Comparison of ENCODE assay signal across 9 cellular contexts in genomic region chr12:49974231-49974675, GRCh38. TPM values are rescaled to one million over a fixed set of nuclear protein-coding genes. Genes with fewer than 3 reads are reported as not detected.
DNase-seq lines count a peak whose midpoint lies in the region; ATAC-seq and TF ChIP-seq lines count a peak whose summit lies in the region.
"Had no signal": no experiment of that assay in that cellular context is flagged by ENCODE, and none has a peak within 500 bp of the region (broad histone marks: within the 10 kb centered on the region; RNA-seq: fewer than 3 reads in every experiment).

No MANE protein-coding gene starts in this region.

- H3K27me3 Mint-ChIP-seq in endodermal cell (ENCODE audit: insufficient read depth) = peaks cover 17% of the 10 kb centered on the region
- no peaks in the 10 kb centered on the region for H3K27me3 Mint-ChIP-seq in activated CD4-positive, alpha-beta T cell treated with anti-CD3 and anti-CD28 coated beads, Interleukin-2, amount 10 ng/mL, durations not matched to agents 7 days and 5 days
- H3K27me3 Mint-ChIP-seq: memory B cell had no signal

- H3K4me3 ChIP-seq in AG09309 (ENCODE audit: control insufficient read depth, low read depth, low read length) (no peak overlapping the region), endodermal cell (ENCODE audit: low read length) (no peak overlapping the region), mesendoderm (ENCODE audit: low read length) (no peak overlapping the region)

- POLR2A ChIA-PET in activated CD4-positive, alpha-beta T cell treated with anti-CD3 and anti-CD28 coated beads, Interleukin-2, amount 10 ng/mL, durations not matched to agents 7 days and 5 days (lab: Charles Lee) = no interaction called here

- H4K5ac ChIP-seq in mesendoderm (ENCODE audit: low read length) = no peak overlapping the region

- H3K79me2 ChIP-seq in mesendoderm (ENCODE audit: control insufficient read depth, insufficient read depth, low read length) = no peaks in the 10 kb centered on the region

- no peak overlapping the region for H2BK15ac ChIP-seq in mesendoderm (replicated peaks; ENCODE audit: low read depth)

- H3K4me1 ChIP-seq in endodermal cell (ENCODE audit: control insufficient read depth, insufficient read depth, low read length) = peaks cover 3% of the 10 kb centered on the region
- peaks cover 3% of the 10 kb centered on the region for H3K4me1 ChIP-seq in mesendoderm (ENCODE audit: control insufficient read depth, low read depth, low read length)

- H3K9me3 Mint-ChIP-seq in endodermal cell = no peaks in the 10 kb centered on the region
- H3K9me3 Mint-ChIP-seq in activated CD4-positive, alpha-beta T cell treated with anti-CD3 and anti-CD28 coated beads, Interleukin-2, amount 10 ng/mL, durations not matched to agents 7 days and 5 days = no peaks in the 10 kb centered on the region
- H3K9me3 Mint-ChIP-seq: memory B cell had no signal

- H2AK5ac ChIP-seq in mesendoderm (ENCODE audit: low read length) = no peak overlapping the region

- H3K9ac ChIP-seq in endodermal cell (ENCODE audit: extremely low read depth, low read length, poor library complexity, severe bottlenecking) (no peak overlapping the region), mesendoderm (ENCODE audit: low read length) (no peak overlapping the region)

- no peak overlapping the region for H3K56ac ChIP-seq in mesendoderm (ENCODE audit: low read length)

- TF ChIP-seq CTCF in AG09309 (IDR thresholded peaks at IDR 0.05; ENCODE audit: control insufficient read depth, insufficient read depth, low read depth, low read length, missing control alignments) (peak; percentile 83), endodermal cell (conservative IDR thresholded peaks at IDR 0.05) (peak; percentile 70)

- H3K9me3 ChIP-seq in endodermal cell (ENCODE audit: control insufficient read depth, low read length) = no peaks in the 10 kb centered on the region

- CTCF ChIA-PET in activated CD4-positive, alpha-beta T cell treated with anti-CD3 and anti-CD28 coated beads, Interleukin-2, amount 10 ng/mL, durations not matched to agents 7 days and 5 days (lab: Charles Lee) = interaction anchor here (0.8 to 1.1 kb wide), 3 partner anchors 10 to 81 kb away, joined by 3 to 6 read pairs (median 3); no protein-coding TSS in a partner anchor

- no peak overlapping the region for H3K23ac ChIP-seq in mesendoderm (ENCODE audit: low read length)

- H3K79me1 ChIP-seq in mesendoderm (ENCODE audit: low read length) = no peaks in the 10 kb centered on the region

- H3K27ac ChIP-seq in endodermal cell (ENCODE audit: low read depth, low read length) = no peak overlapping the region
- H3K27ac ChIP-seq in mesendoderm (ENCODE audit: low read depth, low read length) = no peak overlapping the region

- H3K36me3 ChIP-seq in endodermal cell (ENCODE audit: control insufficient read depth, insufficient read depth, low read length) (no peaks in the 10 kb centered on the region), mesendoderm (ENCODE audit: control insufficient read depth, insufficient read depth, low read length) (no peaks in the 10 kb centered on the region)

- H3K4ac ChIP-seq in mesendoderm (ENCODE audit: low read depth, low read length) = no peak overlapping the region

- no peak overlapping the region for H3K4me2 ChIP-seq in mesendoderm (ENCODE audit: low read length)

- no peak for TF ChIP-seq POLR2A in GM18505 (IDR thresholded peaks at IDR 0.05; ENCODE audit: borderline replicate concordance, extremely low read depth, insufficient read depth, insufficient read length)

- no peak overlapping the region for H2BK120ac ChIP-seq in mesendoderm (ENCODE audit: low read depth, low read length)

- peaks cover 11% of the 10 kb centered on the region for H3K4me1 Mint-ChIP-seq in endodermal cell
- H3K4me1 Mint-ChIP-seq in activated CD4-positive, alpha-beta T cell treated with anti-CD3 and anti-CD28 coated beads, Interleukin-2, amount 10 ng/mL, durations not matched to agents 7 days and 5 days = no peaks in the 10 kb centered on the region
- H3K4me1 Mint-ChIP-seq: memory B cell had no signal

- DNase-seq in AG09309 (ENCODE audit: low read depth) (no peak), NCI-H82 treated with DMSO at 0.1 percent for 48 hours (lab: John Stamatoyannopoulos, UW; ENCODE audit: unreplicated experiment) (peak; percentile 30), endodermal cell (peak; percentile 84), mesendoderm (peak; percentile 54)
- no peak for DNase-seq in activated CD4-positive, alpha-beta T cell treated with anti-CD3 and anti-CD28 coated beads, Interleukin-2, amount 10 ng/mL, durations not matched to agents 7 days and 5 days

- H3K4me3 Mint-ChIP-seq in endodermal cell = no peak overlapping the region
- H3K4me3 Mint-ChIP-seq in activated CD4-positive, alpha-beta T cell treated with anti-CD3 and anti-CD28 coated beads, Interleukin-2, amount 10 ng/mL, durations not matched to agents 7 days and 5 days = no peak overlapping the region
- H3K4me3 Mint-ChIP-seq: memory B cell had no signal

- H3K36me3 Mint-ChIP-seq in endodermal cell (ENCODE audit: low read depth) = no peaks in the 10 kb centered on the region
- no peaks in the 10 kb centered on the region for H3K36me3 Mint-ChIP-seq in activated CD4-positive, alpha-beta T cell treated with anti-CD3 and anti-CD28 coated beads, Interleukin-2, amount 10 ng/mL, durations not matched to agents 7 days and 5 days (ENCODE audit: low read depth)
- H3K36me3 Mint-ChIP-seq: memory B cell had no signal

- H4K8ac ChIP-seq in mesendoderm (ENCODE audit: low read depth, low read length) = no peak overlapping the region

- H3K27ac Mint-ChIP-seq in endodermal cell = no peak overlapping the region
- no peak overlapping the region for H3K27ac Mint-ChIP-seq in activated CD4-positive, alpha-beta T cell treated with anti-CD3 and anti-CD28 coated beads, Interleukin-2, amount 10 ng/mL, durations not matched to agents 7 days and 5 days
- H3K27ac Mint-ChIP-seq: memory B cell had no signal

- WGBS in endodermal cell (ENCODE audit: insufficient coverage in 1 of 2, insufficient read length in 1 of 2), 2 experiments = 82 to 87% methylated on average over 7 to 15 of the region's 15 CpGs
- no CpG with 5 or more reads among the region's 15 CpGs for WGBS in mesendoderm (ENCODE audit: extremely low coverage, insufficient coverage, low lambda C conversion rate)

- no peak overlapping the region for H3K18ac ChIP-seq in mesendoderm (ENCODE audit: low read length)

- ATAC-seq in GM18498 (IDR thresholded peaks at IDR 0.05; ENCODE audit: unreplicated experiment) = no peak
- ATAC-seq in GM18519 (IDR thresholded peaks at IDR 0.05; ENCODE audit: low FRiP score, unreplicated experiment) = no peak
- ATAC-seq in GM18505 (IDR thresholded peaks at IDR 0.05; ENCODE audit: unreplicated experiment) = no peak

- no peak overlapping the region for H2BK5ac ChIP-seq in mesendoderm (ENCODE audit: low read length)

- peaks cover 22% of the 10 kb centered on the region for H3K27me3 ChIP-seq in endodermal cell (ENCODE audit: control insufficient read depth, insufficient read depth, low read length, poor library complexity, severe bottlenecking)
- H3K27me3 ChIP-seq in mesendoderm (ENCODE audit: insufficient read depth, low read length, poor library complexity) = no peaks in the 10 kb centered on the region

RNA-seq across cellular contexts. Expression of gene AQP6, which starts 1.5 kb away (rescaled TPM):
- total RNA-seq in endodermal cell = under 1 TPM in 1 of 2 donors, not detected in 1; 0.20 TPM
- 0.28 TPM for polyA plus RNA-seq in endodermal cell (2013, experiment 1 of 2)
- 0.04 TPM for polyA plus RNA-seq in endodermal cell (2013, experiment 2 of 2)
- not detected for polyA plus RNA-seq in mesendoderm (2013, experiment 1 of 2)
- not detected for polyA plus RNA-seq in mesendoderm (2013, experiment 2 of 2)
- not detected for total RNA-seq in activated CD4-positive, alpha-beta T cell treated with anti-CD3 and anti-CD28 coated beads, Interleukin-2, amount 10 ng/mL, durations not matched to agents 7 days and 5 days

RNA-seq across cellular contexts. Expression of gene AQP5, which starts 12.6 kb away (rescaled TPM):
- under 1 TPM; 0.62 to 0.77 TPM for total RNA-seq in endodermal cell
- 0.36 TPM for polyA plus RNA-seq in endodermal cell (2013, experiment 1 of 2)
- polyA plus RNA-seq in endodermal cell (2013, experiment 2 of 2) = 0.25 TPM
- 0.17 TPM for polyA plus RNA-seq in mesendoderm (2013, experiment 1 of 2)
- polyA plus RNA-seq in mesendoderm (2013, experiment 2 of 2) = 0.11 TPM
- not detected for total RNA-seq in activated CD4-positive, alpha-beta T cell treated with anti-CD3 and anti-CD28 coated beads, Interleukin-2, amount 10 ng/mL, durations not matched to agents 7 days and 5 days

RNA-seq across cellular contexts. Expression of gene AQP2, which starts 23.7 kb away (rescaled TPM):
- not detected for total RNA-seq in endodermal cell
- not detected for polyA plus RNA-seq in endodermal cell (2013, experiment 1 of 2)
- polyA plus RNA-seq in endodermal cell (2013, experiment 2 of 2) = not detected
- polyA plus RNA-seq in mesendoderm (2013, experiment 1 of 2) = not detected
- not detected for polyA plus RNA-seq in mesendoderm (2013, experiment 2 of 2)
- total RNA-seq in activated CD4-positive, alpha-beta T cell treated with anti-CD3 and anti-CD28 coated beads, Interleukin-2, amount 10 ng/mL, durations not matched to agents 7 days and 5 days = not detected

RNA-seq across cellular contexts. Expression of gene RACGAP1, which starts 51.0 kb away (rescaled TPM):
- total RNA-seq in endodermal cell = 10 to 100 TPM; 49.6 to 96.6 TPM
- 76.4 TPM for polyA plus RNA-seq in endodermal cell (2013, experiment 1 of 2)
- polyA plus RNA-seq in endodermal cell (2013, experiment 2 of 2) = 79.6 TPM
- 43.4 TPM for polyA plus RNA-seq in mesendoderm (2013, experiment 1 of 2)
- 45.3 TPM for polyA plus RNA-seq in mesendoderm (2013, experiment 2 of 2)
- 100 to 1,000 TPM; 177 to 183 TPM for total RNA-seq in activated CD4-positive, alpha-beta T cell treated with anti-CD3 and anti-CD28 coated beads, Interleukin-2, amount 10 ng/mL, durations not matched to agents 7 days and 5 days

Comparison
In these comparisons a context has a peak if more than half of its experiments do, and no peak if none do; other contexts are left out.
1. DNase-seq: peak in NCI-H82 treated with DMSO at 0.1 percent for 48 hours (single experiment), endodermal cell (single experiment) and mesendoderm (single experiment); none in AG09309 (single experiment) and activated CD4-positive, alpha-beta T cell treated with anti-CD3 and anti-CD28 coated beads, Interleukin-2, amount 10 ng/mL, durations not matched to agents 7 days and 5 days (single experiment).